25 cellular contexts compared by ENCODE assay signal in the genomic region with DNA sequence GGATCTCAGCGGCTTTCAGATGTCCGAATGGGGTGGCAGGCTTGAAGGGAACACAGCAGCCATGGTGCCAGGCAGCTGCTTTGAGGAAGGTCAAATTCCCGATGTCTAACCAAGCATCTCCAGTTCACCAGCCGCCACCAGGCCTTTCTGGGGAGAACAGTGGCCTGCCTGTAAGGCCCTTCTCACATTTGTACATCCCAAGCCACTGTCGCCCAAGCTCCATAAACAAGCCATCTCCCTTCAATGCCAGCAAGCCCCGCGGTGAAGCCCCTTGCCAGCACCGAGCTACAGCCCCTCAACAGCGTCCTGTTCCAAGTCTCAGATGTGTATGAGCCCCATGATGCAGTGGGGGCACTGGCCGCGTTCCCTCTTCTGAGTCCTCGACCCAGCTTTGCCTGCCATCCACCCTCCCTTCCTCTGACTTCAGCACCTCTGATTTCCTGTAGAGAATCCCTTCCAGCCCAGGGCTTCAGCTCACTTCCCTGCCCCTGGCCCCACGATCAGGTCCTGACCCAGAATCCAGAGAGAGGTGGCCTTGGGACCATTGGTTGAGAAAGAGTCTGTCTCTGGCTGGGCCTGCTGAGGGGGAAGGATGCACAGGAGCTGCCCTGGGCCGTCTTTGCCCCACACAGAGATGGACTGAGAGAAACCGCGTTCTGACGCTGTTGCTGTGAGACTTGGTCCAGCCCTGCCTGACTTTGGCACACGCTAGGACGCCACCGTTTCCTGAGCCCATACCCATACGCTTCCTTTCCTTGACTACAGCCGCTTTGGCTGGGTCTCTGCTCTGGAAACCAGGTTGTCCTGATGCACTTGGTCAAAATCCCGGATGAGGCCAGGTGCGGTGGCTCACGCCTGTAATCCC. TPM values are rescaled to one million over a fixed set of nuclear protein-coding genes. Genes with fewer than 3 reads are reported as not detected.
DNase-seq lines count a peak whose midpoint lies in the region; ATAC-seq lines count a peak whose summit lies in the region.
"Had no signal": no experiment of that assay in that cellular context is flagged by ENCODE, and none has a peak within 500 bp of the region (broad histone marks: within the 10 kb centered on the region; RNA-seq: fewer than 3 reads in every experiment).

No MANE protein-coding gene starts in this region.

- H3K9me3 Mint-ChIP-seq in activated naive CD4-positive, alpha-beta T cell treated with anti-CD3 and anti-CD28 coated beads, Interleukin-2, amount 50 U/mL, for 24 hours: no peaks in the 10 kb centered on the region
- H3K9me3 Mint-ChIP-seq in stimulated activated naive B cell treated with anti-CD40 and anti-IgM and Interleukin-4, amounts not matched to agents 10 μg/mL and 1 μg/mL and 100 μg/mL, for 72 hours: no peaks in the 10 kb centered on the region
- H3K9me3 Mint-ChIP-seq: activated naive CD4-positive, alpha-beta T cell treated with anti-CD3 and anti-CD28 coated beads for 36 hours had no signal

- DNase-seq in activated naive CD4-positive, alpha-beta T cell treated with anti-CD3 and anti-CD28 coated beads, Interleukin-2, amount 50 U/mL, for 16 hours: no peak
- DNase-seq in T-helper 17 cell (no peak), left kidney (ENCODE audit: low read depth, low spot score) (peak; percentile 58), HPDE6-E6E7 (ENCODE audit: extremely low spot score) (no peak), NCI-H524 treated with DMSO at 0.1 percent for 48 hours (lab: John Stamatoyannopoulos, UW) (no peak)
- no peak for DNase-seq in stimulated activated naive B cell treated with anti-CD40 and anti-IgM and Interleukin-4, amounts not matched to agents 10 μg/mL and 1 μg/mL and 100 μg/mL, for 72 hours
- DNase-seq: activated CD4-positive, alpha-beta T cell treated with anti-CD3 and anti-CD28 coated beads, Interleukin-2, amount 50 U/mL, for 48 hours; activated naive CD4-positive, alpha-beta T cell treated with anti-CD3 and anti-CD28 coated beads for 36 hours; DMS79; left cardiac atrium; MV-4-11; NCI-H187; NCI-H345; nucleus accumbens; PC-3; SIG-M5; stimulated activated CD4-positive, alpha-beta T cell treated with anti-CD3 and anti-CD28 coated beads, Interleukin-12 subunit alpha, Interleukin-12 subunit beta, amount 100 ng/mL, for 4 hours; WERI-Rb-1 had no signal

- ATAC-seq in T-helper 17 cell: no peak
- ATAC-seq in stimulated activated naive B cell treated with anti-CD40 and anti-IgM and Interleukin-4, amounts not matched to agents 10 μg/mL and 1 μg/mL and 100 μg/mL, for 72 hours (replicated peaks): no peak
- no peak for ATAC-seq in GM21825 (IDR thresholded peaks at IDR 0.05; ENCODE audit: unreplicated experiment)
- ATAC-seq: A549, GM12878, PC-3 had no signal

- H3K27me3 Mint-ChIP-seq in activated naive CD4-positive, alpha-beta T cell treated with anti-CD3 and anti-CD28 coated beads, Interleukin-2, amount 50 U/mL, for 24 hours: peaks cover 29% of the 10 kb centered on the region
- peaks cover 35% of the 10 kb centered on the region for H3K27me3 Mint-ChIP-seq in T-helper 17 cell
- peaks cover 0 to 4% of the 10 kb centered on the region in 2 donors for H3K27me3 Mint-ChIP-seq in stimulated activated naive B cell treated with anti-CD40 and anti-IgM and Interleukin-4, amounts not matched to agents 10 μg/mL and 1 μg/mL and 100 μg/mL, for 72 hours

- H3K4me3 Mint-ChIP-seq in activated naive CD4-positive, alpha-beta T cell treated with anti-CD3 and anti-CD28 coated beads, Interleukin-2, amount 50 U/mL, for 24 hours: peak overlapping the region; percentile 23
- peak overlapping the region; percentile 77 for H3K4me3 Mint-ChIP-seq in T-helper 17 cell
- H3K4me3 Mint-ChIP-seq in stimulated activated naive B cell treated with anti-CD40 and anti-IgM and Interleukin-4, amounts not matched to agents 10 μg/mL and 1 μg/mL and 100 μg/mL, for 72 hours: peak overlapping the region; percentile 32 to 68

- H3K4me1 Mint-ChIP-seq in activated naive CD4-positive, alpha-beta T cell treated with anti-CD3 and anti-CD28 coated beads, Interleukin-2, amount 50 U/mL, for 24 hours: peaks cover 15% of the 10 kb centered on the region
- peaks cover 14% of the 10 kb centered on the region for H3K4me1 Mint-ChIP-seq in T-helper 17 cell
- H3K4me1 Mint-ChIP-seq in stimulated activated naive B cell treated with anti-CD40 and anti-IgM and Interleukin-4, amounts not matched to agents 10 μg/mL and 1 μg/mL and 100 μg/mL, for 72 hours: peaks cover 29 to 44% of the 10 kb centered on the region in 2 donors

- H3K9me3 ChIP-seq in T-helper 17 cell (ENCODE audit: control insufficient read depth, low read length, poor library complexity, severe bottlenecking): no peaks in the 10 kb centered on the region
- H3K9me3 ChIP-seq: A549, HAP-1, right atrium auricular region had no signal

- H3K36me3 Mint-ChIP-seq in activated naive CD4-positive, alpha-beta T cell treated with anti-CD3 and anti-CD28 coated beads, Interleukin-2, amount 50 U/mL, for 24 hours: no peaks in the 10 kb centered on the region
- no peaks in the 10 kb centered on the region for H3K36me3 Mint-ChIP-seq in T-helper 17 cell (ENCODE audit: low read depth)
- H3K36me3 Mint-ChIP-seq in stimulated activated naive B cell treated with anti-CD40 and anti-IgM and Interleukin-4, amounts not matched to agents 10 μg/mL and 1 μg/mL and 100 μg/mL, for 72 hours: no peaks in the 10 kb centered on the region

- H3K27ac Mint-ChIP-seq in activated naive CD4-positive, alpha-beta T cell treated with anti-CD3 and anti-CD28 coated beads, Interleukin-2, amount 50 U/mL, for 24 hours: no peak overlapping the region
- no peak overlapping the region for H3K27ac Mint-ChIP-seq in T-helper 17 cell
- H3K27ac Mint-ChIP-seq in stimulated activated naive B cell treated with anti-CD40 and anti-IgM and Interleukin-4, amounts not matched to agents 10 μg/mL and 1 μg/mL and 100 μg/mL, for 72 hours: no peak overlapping the region
- H3K27ac Mint-ChIP-seq: activated naive CD4-positive, alpha-beta T cell treated with anti-CD3 and anti-CD28 coated beads for 36 hours had no signal

RNA-seq across cellular contexts. Expression of gene MMP17, which starts 1.9 kb away (rescaled TPM):
- 1 to 10 TPM in 1 of 2 donors, not detected in 1; 2.5 TPM for total RNA-seq in T-helper 17 cell
- total RNA-seq: activated naive CD4-positive, alpha-beta T cell treated with anti-CD3 and anti-CD28 coated beads for 36 hours; T-helper 2 cell treated with Interferon-gamma antibody and Interleukin-4, amounts not matched to agents 100 ng/mL and 5 ng/mL, for 36 hours had no signal

Comparison
In these comparisons a context has a peak if more than half of its experiments do, and no peak if none do; other contexts are left out.
1. H3K4me3 Mint-ChIP-seq: peak in every context shown above with its lines; median percentile 77 in T-helper 17 cell; 50 in stimulated activated naive B cell treated with anti-CD40 and anti-IgM and Interleukin-4, amounts not matched to agents 10 μg/mL and 1 μg/mL and 100 μg/mL, for 72 hours; 23 in activated naive CD4-positive, alpha-beta T cell treated with anti-CD3 and anti-CD28 coated beads, Interleukin-2, amount 50 U/mL, for 24 hours.